In genomic region chr7:94396044-94396443, GRCh38 we compare ENCODE assay signal across 9 cellular contexts. TPM values are rescaled to one million over a fixed set of nuclear protein-coding genes. Genes with fewer than 3 reads are reported as not detected.
DNase-seq lines count a peak whose midpoint lies in the region; ATAC-seq and TF ChIP-seq lines count a peak whose summit lies in the region.
"Had no signal": no experiment of that assay in that cellular context is flagged by ENCODE, and none has a peak within 500 bp of the region (broad histone marks: within the 10 kb centered on the region; RNA-seq: fewer than 3 reads in every experiment).

No MANE protein-coding gene starts in this region.

- TF ChIP-seq CTCF in HCT116 (IDR thresholded peaks at IDR 0.05 in 2 of 3, conservative IDR thresholded peaks at IDR 0.05 in 1 of 3; ENCODE audit: borderline replicate concordance in 1 of 3, insufficient read depth in 1 of 3, low read depth in 2 of 3, low read length in 2 of 3): no peak
- no peak for TF ChIP-seq CTCF in astrocyte of the cerebellum (IDR thresholded peaks at IDR 0.05; ENCODE audit: low read depth, low read length, missing control alignments)

- H3K9me2 ChIP-seq in HCT116 (ENCODE audit: insufficient read depth): no peaks in the 10 kb centered on the region

- H3K36me3 ChIP-seq in HCT116 (ENCODE audit: control insufficient read depth in 1 of 2, insufficient read depth in 2 of 2, low read length in 2 of 2) (no peaks in the 10 kb centered on the region), iPS-18a (ENCODE audit: control insufficient read depth, low read depth, low read length) (peaks cover 18% of the 10 kb centered on the region)

- H3K27ac Mint-ChIP-seq in stimulated activated effector memory CD8-positive, alpha-beta T cell treated with anti-CD3 and anti-CD28 coated beads, Interleukin-12 subunit alpha, Interleukin-12 subunit beta, amount 100 ng/mL, for 72 hours: no peak overlapping the region
- H3K27ac Mint-ChIP-seq: activated naive CD8-positive, alpha-beta T cell treated with anti-CD3 and anti-CD28 coated beads, Interleukin-2, amount 10 ng/mL, durations not matched to agents 7 days and 5 days had no signal

- H3K9me3 ChIP-seq in HCT116 (ENCODE audit: control insufficient read depth in 1 of 2, insufficient read depth in 1 of 2, low read depth in 1 of 2, low read length in 2 of 2): no peaks in the 10 kb centered on the region
- no peaks in the 10 kb centered on the region for H3K9me3 ChIP-seq in iPS-18a (ENCODE audit: control insufficient read depth, low read depth, low read length)

- no peak overlapping the region for H3K4me3 Mint-ChIP-seq in stimulated activated effector memory CD8-positive, alpha-beta T cell treated with anti-CD3 and anti-CD28 coated beads, Interleukin-12 subunit alpha, Interleukin-12 subunit beta, amount 100 ng/mL, for 72 hours

- POLR2A ChIA-PET in HCT116 (lab: Charles Lee): interaction anchor here (1.3 kb wide), 1 partner anchor 107 kb away, joined by 5 read pairs; no protein-coding TSS in a partner anchor

- peak; percentile 34; the same call in 1 of the 2 replicates for ATAC-seq in HCT116
- no peak for ATAC-seq in stimulated activated effector memory CD8-positive, alpha-beta T cell treated with anti-CD3 and anti-CD28 coated beads, Interleukin-12 subunit alpha, Interleukin-12 subunit beta, amount 100 ng/mL, for 72 hours
- ATAC-seq in GM21529 (IDR thresholded peaks at IDR 0.05; ENCODE audit: unreplicated experiment): no peak

- CTCF ChIA-PET in HCT116 (lab: Charles Lee): interaction anchor here (0.5 to 2.9 kb wide), 18 partner anchors 8 to 1294 kb away, joined by 3 to 89 read pairs (median 5); no protein-coding TSS in a partner anchor

- TF ChIP-seq POLR2A in HCT116 (IDR thresholded peaks at IDR 0.05; ENCODE audit: borderline replicate concordance, extremely low read depth, insufficient read depth, insufficient read length): no peak

- H3K27me3 ChIP-seq in HCT116 (ENCODE audit: insufficient read depth, low read length): no peaks in the 10 kb centered on the region
- peaks cover 6% of the 10 kb centered on the region for H3K27me3 ChIP-seq in iPS-18a (ENCODE audit: control insufficient read depth, insufficient read depth, low read length)

- no peaks in the 10 kb centered on the region for H4K20me1 ChIP-seq in HCT116 (ENCODE audit: insufficient read depth)

- no peak overlapping the region for H3K4me3 ChIP-seq in HCT116 (replicated peaks in 1 of 2; ENCODE audit: low read depth in 1 of 2, low read length in 2 of 2)
- peak overlapping the region; percentile 99 for H3K4me3 ChIP-seq in astrocyte of the cerebellum (ENCODE audit: low read depth, low read length)
- H3K4me3 ChIP-seq in iPS-18a (ENCODE audit: low read length): peak overlapping the region; percentile 75
- H3K4me3 ChIP-seq in skin epidermis: peak overlapping the region; percentile 12 to 48 (median 32)

- no peak for TF ChIP-seq RAD21 in HCT116 (IDR thresholded peaks at IDR 0.05; ENCODE audit: low read depth)

- no TSS peak for BruUV-seq in HCT116 (replicated peaks; lab: Mats Ljungman, UMichigan)

- H3K4me1 ChIP-seq in HCT116 (ENCODE audit: control insufficient read depth in 1 of 2, insufficient read depth in 2 of 2, low read length in 2 of 2): no peaks in the 10 kb centered on the region
- H3K4me1 ChIP-seq in iPS-18a (ENCODE audit: control insufficient read depth, low read depth, low read length): peaks cover 39% of the 10 kb centered on the region

- intact Hi-C loops in HCT116 (cut with micrococcal nuclease): loop anchor here (5.0 kb wide), 2 partner anchors 599 to 1154 kb away; no protein-coding TSS in a partner anchor

- RAD21 ChIA-PET in HCT116 (lab: Charles Lee; ENCODE audit: low non-redundant PET in 1 of 2, low total read pairs in 2 of 2, uncharacterized antibody in 2 of 2, unreplicated experiment in 2 of 2): interaction anchor here (0.5 to 2.1 kb wide), 7 partner anchors 95 to 261 kb away, joined by 3 to 23 read pairs (median 3); no protein-coding TSS in a partner anchor

- H3K27ac ChIP-seq in HCT116 (ENCODE audit: low read depth, low read length) (no peak overlapping the region), iPS-18a (ENCODE audit: low read length) (peak overlapping the region; percentile 49), skin epidermis (peak overlapping the region in 20 of 21 experiments; percentile 0 to 91 (median 84))

- peaks cover 11% of the 10 kb centered on the region for H3K4me1 Mint-ChIP-seq in stimulated activated effector memory CD8-positive, alpha-beta T cell treated with anti-CD3 and anti-CD28 coated beads, Interleukin-12 subunit alpha, Interleukin-12 subunit beta, amount 100 ng/mL, for 72 hours

- no peaks in the 10 kb centered on the region for H3K36me3 Mint-ChIP-seq in stimulated activated effector memory CD8-positive, alpha-beta T cell treated with anti-CD3 and anti-CD28 coated beads, Interleukin-12 subunit alpha, Interleukin-12 subunit beta, amount 100 ng/mL, for 72 hours
- H3K36me3 Mint-ChIP-seq: activated naive CD8-positive, alpha-beta T cell treated with anti-CD3 and anti-CD28 coated beads, Interleukin-2, amount 10 ng/mL, durations not matched to agents 7 days and 5 days had no signal

- no peak overlapping the region for H3K4me2 ChIP-seq in HCT116 (ENCODE audit: low read length)

- H2AFZ ChIP-seq in HCT116 (ENCODE audit: low read depth, low read length, poor library complexity, severe bottlenecking): peak overlapping the region; percentile 89

- no peaks in the 10 kb centered on the region for H3K79me2 ChIP-seq in HCT116 (ENCODE audit: insufficient read depth, low read length)

- no peaks in the 10 kb centered on the region for H3K9me3 Mint-ChIP-seq in stimulated activated effector memory CD8-positive, alpha-beta T cell treated with anti-CD3 and anti-CD28 coated beads, Interleukin-12 subunit alpha, Interleukin-12 subunit beta, amount 100 ng/mL, for 72 hours
- H3K9me3 Mint-ChIP-seq: activated naive CD8-positive, alpha-beta T cell treated with anti-CD3 and anti-CD28 coated beads, Interleukin-2, amount 10 ng/mL, durations not matched to agents 7 days and 5 days had no signal

- H3K9ac ChIP-seq in HCT116 (ENCODE audit: low read length) (no peak overlapping the region), iPS-18a (ENCODE audit: low read length) (peak overlapping the region; percentile 55)

- in situ Hi-C loops in astrocyte of the cerebellum (cut with HindIII; ENCODE audit: low sequenced_read_pairs): no loop called here

- DNase-seq in HCT116 (ENCODE audit: low read depth, low spot score) (no peak), astrocyte of the cerebellum (ENCODE audit: low read depth) (no peak), DMS53 treated with DMSO at 0.1 percent for 48 hours (lab: John Stamatoyannopoulos, UW; ENCODE audit: unreplicated experiment) (no peak), NCI-H510A treated with DMSO at 0.1 percent for 48 hours (lab: John Stamatoyannopoulos, UW) (no peak)
- no peak for DNase-seq in stimulated activated effector memory CD8-positive, alpha-beta T cell treated with anti-CD3 and anti-CD28 coated beads, Interleukin-12 subunit alpha, Interleukin-12 subunit beta, amount 100 ng/mL, for 72 hours (ENCODE audit: low spot score in 2 of 2)
- DNase-seq: activated naive CD8-positive, alpha-beta T cell treated with anti-CD3 and anti-CD28 coated beads, Interleukin-2, amount 10 ng/mL, durations not matched to agents 7 days and 5 days had no signal

TF ChIP-seq in HCT116, 20 proteins besides CTCF, POLR2A, EP300 and RAD21:
- TF ChIP-seq ATF3 (IDR thresholded peaks at IDR 0.05) (no peak), ZNF274 (IDR thresholded peaks at IDR 0.05; ENCODE audit: low read depth, low read length) (no peak), JUND (IDR thresholded peaks at IDR 0.05) (no peak), FOSL1 (IDR thresholded peaks at IDR 0.05; ENCODE audit: low read depth) (no peak), EZH2 (IDR thresholded peaks at IDR 0.05) (no peak), TCF7L2 (IDR thresholded peaks at IDR 0.05; ENCODE audit: borderline replicate concordance, extremely low read depth, insufficient read depth, insufficient read length) (no peak)

RNA-seq across cellular contexts. Expression of gene COL1A2, which starts 1.3 kb away (rescaled TPM):
- 3.0 TPM for total RNA-seq in HCT116 (2021; ENCODE audit: unreplicated experiment)
- not detected in 2 replicates for polyA plus RNA-seq in HCT116 (2012)

Comparison
In these comparisons a context has a peak if more than half of its experiments do, and no peak if none do; other contexts are left out.
1. H3K4me3 ChIP-seq: peak in astrocyte of the cerebellum (single experiment), iPS-18a (single experiment) and skin epidermis (7 of 7); none in HCT116 (0 of 2).